ENCODE assay signal across 8 cellular contexts in the genomic region with DNA sequence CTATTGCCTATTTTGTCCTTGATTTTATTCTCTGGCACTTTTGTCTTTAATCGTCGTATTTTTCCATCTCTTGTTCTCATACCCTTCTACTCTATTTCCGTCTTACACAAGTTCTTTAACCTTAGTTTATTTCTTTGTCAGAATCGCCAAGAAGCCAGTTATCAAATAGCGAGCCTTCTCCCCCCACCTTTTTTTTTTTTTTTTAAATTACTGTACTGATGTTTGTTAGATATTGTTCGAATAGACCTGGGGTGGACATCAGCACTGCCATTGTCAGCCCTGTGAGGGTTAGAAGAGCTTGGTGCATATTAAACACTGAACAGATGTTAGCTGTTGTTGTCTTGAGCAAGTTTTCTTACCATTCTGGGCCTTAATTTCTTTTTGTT. TPM values are rescaled to one million over a fixed set of nuclear protein-coding genes. Genes with fewer than 3 reads are reported as not detected.
A peak's percentile ranks its signal among the peaks of the same experiment; 100 is the strongest.
DNase-seq lines count a peak whose midpoint lies in the region; ATAC-seq, FAIRE-seq and TF ChIP-seq lines count a peak whose summit lies in the region.

No MANE protein-coding gene starts in this region.

- no peaks in the 10 kb centered on the region for H3K27me3 Mint-ChIP-seq in progenitor cell of endocrine pancreas

- TF ChIP-seq POLR2A in GM12892 (IDR thresholded peaks at IDR 0.05; ENCODE audit: low read depth, low read length) (no peak), erythroblast (IDR thresholded peaks at IDR 0.05; ENCODE audit: low read length) (no peak)

- no peak for DNase-seq in GM12892 (ENCODE audit: insufficient read length)
- DNase-seq in RKO (ENCODE audit: low spot score): peak; percentile 43
- DNase-seq in erythroblast (lab: John Stamatoyannopoulos, UW): peak; percentile 37 to 55
- no peak for DNase-seq in progenitor cell of endocrine pancreas (ENCODE audit: low spot score, unreplicated experiment)
- DNase-seq in stimulated activated CD4-positive, alpha-beta T cell treated with anti-CD3 and anti-CD28 coated beads, Interleukin-4, amount 100 ng/mL, for 1 hour: no peak
- no peak for DNase-seq in H4 (ENCODE audit: low spot score)

- peaks cover 5% of the 10 kb centered on the region for H3K36me3 Mint-ChIP-seq in progenitor cell of endocrine pancreas (ENCODE audit: insufficient read depth)

- peak overlapping the region; percentile 90 for H3K27ac Mint-ChIP-seq in progenitor cell of endocrine pancreas

- ATAC-seq in HG03520 (IDR thresholded peaks at IDR 0.05; ENCODE audit: unreplicated experiment) (no peak), HG03565 (IDR thresholded peaks at IDR 0.05; ENCODE audit: unreplicated experiment) (no peak)

- peak; percentile 63 for FAIRE-seq in GM12892 (lab: Jason Lieb, UNC)

- TF ChIP-seq CTCF in progenitor cell of endocrine pancreas (IDR thresholded peaks at IDR 0.05; ENCODE audit: unreplicated experiment): no peak

- peak overlapping the region; percentile 92 for H3K4me3 Mint-ChIP-seq in progenitor cell of endocrine pancreas (ENCODE audit: low read depth)

- H3K4me1 Mint-ChIP-seq in progenitor cell of endocrine pancreas (ENCODE audit: low read depth): peaks cover 36% of the 10 kb centered on the region

- no peaks in the 10 kb centered on the region for H3K9me3 Mint-ChIP-seq in progenitor cell of endocrine pancreas (ENCODE audit: low read depth)

RNA-seq across cellular contexts. Expression of gene SPCS3, which starts 1.2 kb away (rescaled TPM):
- 71.7 TPM for polyA plus RNA-seq in GM12892 (2012; ENCODE audit: missing spikeins)
- 118 and 123 TPM in 2 replicates for total RNA-seq in progenitor cell of endocrine pancreas
- 51.5 and 59.6 TPM in 2 replicates for total RNA-seq in H4 (2014; rRNA removed; shearing (Covaris generic))

RNA-seq across cellular contexts. Expression of gene ASB5, which starts 51.9 kb away (rescaled TPM):
- not detected for polyA plus RNA-seq in GM12892 (2012; ENCODE audit: missing spikeins)
- 0.50 and 0.84 TPM in 2 replicates for total RNA-seq in progenitor cell of endocrine pancreas
- 0.10 and 0.37 TPM in 2 replicates for total RNA-seq in H4 (2014; rRNA removed; shearing (Covaris generic))

Comparison
In these comparisons a context has a peak if more than half of its experiments do, and no peak if none do; other contexts are left out.
1. DNase-seq: peak in RKO (single experiment) and erythroblast (2 of 2); none in GM12892 (single experiment), progenitor cell of endocrine pancreas (single experiment), stimulated activated CD4-positive, alpha-beta T cell treated with anti-CD3 and anti-CD28 coated beads, Interleukin-4, amount 100 ng/mL, for 1 hour (single experiment) and H4 (single experiment).